Comparison of ENCODE assay signal across 9 cellular contexts in genomic region chr10:110512461-110513187, GRCh38. TPM values are rescaled to one million over a fixed set of nuclear protein-coding genes. Genes with fewer than 3 reads are reported as not detected.
DNase-seq lines count a peak whose midpoint lies in the region; ATAC-seq and TF ChIP-seq lines count a peak whose summit lies in the region.
"Had no signal": no experiment of that assay in that cellular context is flagged by ENCODE, and none has a peak within 500 bp of the region (broad histone marks: within the 10 kb centered on the region; RNA-seq: fewer than 3 reads in every experiment).

No MANE protein-coding gene starts in this region.

- intact Hi-C loops in left ventricle myocardium inferior (cut with micrococcal nuclease) = no loop called here

- peaks cover 46% of the 10 kb centered on the region for H3K4me1 Mint-ChIP-seq in activated T-cell treated with anti-CD3 and anti-CD28 coated beads, Interleukin-2, amount 50 U/mL, for 4 hours (ENCODE audit: low read depth)

- no peak overlapping the region for H3K4me2 ChIP-seq in hepatocyte

- ATAC-seq in activated T-cell treated with anti-CD3 and anti-CD28 coated beads, Interleukin-2, amount 50 U/mL, for 4 hours = peak; percentile 98 to 99
- no peak for ATAC-seq in HG03039 (IDR thresholded peaks at IDR 0.05; ENCODE audit: unreplicated experiment)

- H3K9me3 ChIP-seq in cardiac muscle cell (ENCODE audit: low read depth) = no peaks in the 10 kb centered on the region
- H3K9me3 ChIP-seq in left ventricle myocardium inferior (replicated peaks) = no peaks in the 10 kb centered on the region
- no peaks in the 10 kb centered on the region for H3K9me3 ChIP-seq in hepatocyte (ENCODE audit: low read depth)

- TF ChIP-seq CTCF in cardiac muscle cell (IDR thresholded peaks at IDR 0.05; ENCODE audit: low read depth, low read length) = no peak
- no peak for TF ChIP-seq CTCF in left ventricle myocardium inferior (IDR thresholded peaks at IDR 0.05; ENCODE audit: borderline replicate concordance)
- no peak for TF ChIP-seq CTCF in hepatocyte (IDR thresholded peaks at IDR 0.05; ENCODE audit: poor library complexity)

- no peaks in the 10 kb centered on the region for H4K20me1 ChIP-seq in hepatocyte (ENCODE audit: insufficient read depth, poor library complexity, severe bottlenecking)

- H3K27ac ChIP-seq in cardiac muscle cell = peak overlapping the region; percentile 48
- H3K27ac ChIP-seq in left ventricle myocardium inferior (replicated peaks) = no peak overlapping the region
- H3K27ac ChIP-seq in hepatocyte = peak overlapping the region; percentile 40

- H3K4me3 ChIP-seq in cardiac muscle cell (no peak overlapping the region), left ventricle myocardium inferior (no peak overlapping the region), hepatocyte (no peak overlapping the region)

- WGBS in hepatocyte (ENCODE audit: low lambda C conversion rate, missing lambda C conversion rate) = 63% methylated on average over 5 of the region's 5 CpGs

- no peaks in the 10 kb centered on the region for H3K27me3 Mint-ChIP-seq in activated T-cell treated with anti-CD3 and anti-CD28 coated beads, Interleukin-2, amount 50 U/mL, for 4 hours (ENCODE audit: low read depth)

- peak in 1 of 2 donors; percentile 86 for DNase-seq in cardiac muscle cell (ENCODE audit: low read depth in 1 of 2, low spot score in 1 of 2)
- DNase-seq in left ventricle myocardium inferior = no peak
- peak; percentile 61 for DNase-seq in activated T-cell treated with anti-CD3 and anti-CD28 coated beads, Interleukin-2, amount 50 U/mL, for 4 hours
- DNase-seq in hepatocyte (ENCODE audit: low spot score) = peak; percentile 54
- no peak for DNase-seq in DMS79 treated with DMSO at 0.1 percent for 48 hours (lab: John Stamatoyannopoulos, UW)
- no peak for DNase-seq in NCI-H1105 treated with DMSO at 0.1 percent for 48 hours (lab: John Stamatoyannopoulos, UW)
- DNase-seq in effector CD8-positive, alpha-beta T cell (lab: John Stamatoyannopoulos, UW) = no peak
- DNase-seq: DMS79 had no signal

- H3K4me1 ChIP-seq in cardiac muscle cell (ENCODE audit: low read depth) (peaks cover 12% of the 10 kb centered on the region), left ventricle myocardium inferior (peaks cover 51% of the 10 kb centered on the region), hepatocyte (ENCODE audit: insufficient read depth) (no peaks in the 10 kb centered on the region)

- no peak overlapping the region for H2AFZ ChIP-seq in hepatocyte

- H3K9me2 ChIP-seq in hepatocyte (replicated peaks; ENCODE audit: insufficient read depth) = no peaks in the 10 kb centered on the region

- no peak overlapping the region for H3K4me3 Mint-ChIP-seq in activated T-cell treated with anti-CD3 and anti-CD28 coated beads, Interleukin-2, amount 50 U/mL, for 4 hours

- peaks cover 3% of the 10 kb centered on the region for H3K9me3 Mint-ChIP-seq in activated T-cell treated with anti-CD3 and anti-CD28 coated beads, Interleukin-2, amount 50 U/mL, for 4 hours

- H3K36me3 Mint-ChIP-seq in activated T-cell treated with anti-CD3 and anti-CD28 coated beads, Interleukin-2, amount 50 U/mL, for 4 hours (ENCODE audit: insufficient read depth) = peaks cover 74% of the 10 kb centered on the region

- H3K27me3 ChIP-seq in cardiac muscle cell (no peaks in the 10 kb centered on the region), left ventricle myocardium inferior (ENCODE audit: low read depth) (no peaks in the 10 kb centered on the region), hepatocyte (no peaks in the 10 kb centered on the region)

- H3K79me2 ChIP-seq in hepatocyte = no peaks in the 10 kb centered on the region

- H3K36me3 ChIP-seq in cardiac muscle cell (peaks cover 40% of the 10 kb centered on the region), left ventricle myocardium inferior (peaks cover 27% of the 10 kb centered on the region), hepatocyte (replicated peaks; ENCODE audit: insufficient read depth, low read depth) (no peaks in the 10 kb centered on the region)

RNA-seq across cellular contexts. Expression of gene DUSP5, which starts 14.9 kb away (rescaled TPM):
- total RNA-seq in cardiac muscle cell (75.8 and 82.1 TPM in 2 replicates), left ventricle myocardium inferior (15.0 TPM), hepatocyte (47.5 and 49.6 TPM in 2 replicates)
- polyA plus RNA-seq in cardiac muscle cell (64.1 and 99.5 TPM in 2 replicates), hepatocyte (54.2 and 60.7 TPM in 2 replicates)
- 10 to 100 TPM; 33.5 to 57.1 (median 56.5) TPM for total RNA-seq in activated T-cell treated with anti-CD3 and anti-CD28 coated beads, Interleukin-2, amount 50 U/mL, for 4 hours

RNA-seq across cellular contexts. Expression of gene SMC3, which starts 54.9 kb away (rescaled TPM):
- total RNA-seq in cardiac muscle cell (21.6 and 40.7 TPM in 2 replicates), left ventricle myocardium inferior (20.9 TPM), hepatocyte (35.4 and 40.8 TPM in 2 replicates)
- polyA plus RNA-seq in cardiac muscle cell (81.5 and 122 TPM in 2 replicates), hepatocyte (53.5 and 64.1 TPM in 2 replicates)
- 10 to 100 TPM; 64.7 to 68.3 (median 66.8) TPM for total RNA-seq in activated T-cell treated with anti-CD3 and anti-CD28 coated beads, Interleukin-2, amount 50 U/mL, for 4 hours

Comparison
In these comparisons a context has a peak if more than half of its experiments do, and no peak if none do; other contexts are left out.
1. DNase-seq: peak in activated T-cell treated with anti-CD3 and anti-CD28 coated beads, Interleukin-2, amount 50 U/mL, for 4 hours (single experiment) and hepatocyte (single experiment); none in left ventricle myocardium inferior (single experiment), DMS79 treated with DMSO at 0.1 percent for 48 hours (single experiment), NCI-H1105 treated with DMSO at 0.1 percent for 48 hours (single experiment) and effector CD8-positive, alpha-beta T cell (single experiment).